24 cellular contexts compared by ENCODE assay signal in the genomic region with DNA sequence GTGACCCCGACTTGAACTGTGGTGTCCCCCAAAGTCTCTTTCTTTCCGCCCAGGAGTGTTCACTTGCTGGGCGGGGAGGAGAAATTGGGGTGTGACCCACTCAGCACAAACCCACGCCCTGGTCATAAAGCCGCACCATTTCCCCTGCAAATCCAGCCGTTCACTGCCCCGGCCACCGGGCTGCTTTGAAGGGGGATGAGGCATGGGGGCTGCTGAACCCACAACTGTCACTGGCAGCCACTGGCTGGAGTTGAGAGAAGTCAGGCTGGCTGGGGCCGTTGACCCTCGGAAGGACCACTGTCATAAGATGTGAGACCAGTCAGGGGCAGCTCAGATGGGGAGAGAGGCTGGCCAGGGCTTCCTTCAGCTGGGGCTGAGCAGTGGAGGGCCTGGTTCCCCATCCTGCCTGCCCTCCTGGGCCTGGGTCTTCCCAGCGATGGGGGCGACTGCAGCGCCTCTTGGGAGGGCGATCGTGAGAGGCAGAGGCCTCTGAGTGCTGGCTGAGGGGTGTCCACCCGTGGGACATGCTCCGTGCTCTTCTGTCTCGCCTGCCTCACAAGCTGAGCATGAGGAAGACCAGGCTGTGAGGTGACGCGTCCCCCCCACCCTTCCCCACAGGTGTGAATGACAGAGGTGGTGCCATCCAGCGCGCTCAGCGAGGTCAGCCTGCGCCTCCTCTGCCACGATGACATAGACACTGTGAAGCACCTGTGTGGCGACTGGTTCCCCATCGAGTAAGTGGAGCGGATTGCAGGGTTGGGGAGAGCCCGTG. TPM values are rescaled to one million over a fixed set of nuclear protein-coding genes. Genes with fewer than 3 reads are reported as not detected.
DNase-seq lines count a peak whose midpoint lies in the region; ATAC-seq and TF ChIP-seq lines count a peak whose summit lies in the region.
"Had no signal": no experiment of that assay in that cellular context is flagged by ENCODE, and none has a peak within 500 bp of the region (broad histone marks: within the 10 kb centered on the region; RNA-seq: fewer than 3 reads in every experiment).

No MANE protein-coding gene starts in this region.

- no peaks in the 10 kb centered on the region for H3K9me3 ChIP-seq in left ventricle myocardium inferior (replicated peaks)
- H3K9me3 ChIP-seq in gastrocnemius medialis: no peaks in the 10 kb centered on the region
- no peaks in the 10 kb centered on the region for H3K9me3 ChIP-seq in SJCRH30 (replicated peaks)
- H3K9me3 ChIP-seq: MG63, testis had no signal

- CTCF ChIA-PET in RWPE1 (lab: Yijun Ruan, JAX): no interaction called here

- no peak overlapping the region for H3K4me3 ChIP-seq in H7 (ENCODE audit: insufficient read depth, low read depth, low read length)
- H3K4me3 ChIP-seq in left ventricle myocardium inferior: no peak overlapping the region
- no peak overlapping the region for H3K4me3 ChIP-seq in gastrocnemius medialis
- no peak overlapping the region for H3K4me3 ChIP-seq in SJCRH30
- H3K4me3 ChIP-seq: coronary artery, GM23248, K562, lung, MG63, skin epidermis, testis had no signal

- no peak for ATAC-seq in gastrocnemius medialis
- no peak for ATAC-seq in GM18873 (IDR thresholded peaks at IDR 0.05; ENCODE audit: low FRiP score, unreplicated experiment)
- ATAC-seq: activated CD8-positive, alpha-beta T cell treated with anti-CD3 and anti-CD28 coated beads for 36 hours; K562 had no signal

- intact Hi-C loops in left ventricle myocardium inferior (cut with micrococcal nuclease) (no loop called here), gastrocnemius medialis (cut with DNase I; ENCODE audit: low total_unique reads) (no loop called here)

- H3K36me3 ChIP-seq in H7 (replicated peaks; ENCODE audit: control insufficient read depth, insufficient read depth, low read length) (peaks cover 2% of the 10 kb centered on the region), left ventricle myocardium inferior (peaks cover 35% of the 10 kb centered on the region), gastrocnemius medialis (peaks cover 0 to 8% of the 10 kb centered on the region in 2 donors), SJCRH30 (0 out of 2 replicates have a peak, but pooled peaks cover 4% of the 10 kb centered on the region)

- DNase-seq in H7: peak; percentile 50
- no peak for DNase-seq in RWPE1 (ENCODE audit: low spot score)
- DNase-seq in left ventricle myocardium inferior: no peak
- DNase-seq in gastrocnemius medialis: no peak
- no peak for DNase-seq in SJCRH30
- no peak for DNase-seq in cerebellum (ENCODE audit: low spot score)
- DNase-seq: activated CD4-positive, CD25-positive, alpha-beta regulatory T cell treated with anti-CD3 and anti-CD28 coated beads, Interleukin-2, amount 50 U/mL, for 72 hours; activated CD8-positive, alpha-beta T cell treated with anti-CD3 and anti-CD28 coated beads for 36 hours; brain microvascular endothelial cell; DMS 273 treated with DMSO at 0.1 percent for 48 hours; GM23248; islet precursor cell; MG63; NCI-H2081; NCI-H345; nucleus accumbens; stimulated activated CD4-positive, alpha-beta T cell treated with anti-CD3 and anti-CD28 coated beads, Interleukin-2, amount 100 ng/mL, for 24 hours; SW 1271; testis had no signal

- in situ Hi-C loops in gastrocnemius medialis (cut with MboI; ENCODE audit: low sequenced_read_pairs in 4 of 4): no loop called here

- no peak for TF ChIP-seq CTCF in RWPE1 (conservative IDR thresholded peaks at IDR 0.05; ENCODE audit: low read depth)
- no peak for TF ChIP-seq CTCF in left ventricle myocardium inferior (IDR thresholded peaks at IDR 0.05; ENCODE audit: borderline replicate concordance)
- no peak for TF ChIP-seq CTCF in gastrocnemius medialis (IDR thresholded peaks at IDR 0.05 in 4 of 5, conservative IDR thresholded peaks at IDR 0.05 in 1 of 5)

- H3K4me1 ChIP-seq in left ventricle myocardium inferior (peaks cover 72% of the 10 kb centered on the region), gastrocnemius medialis (peaks cover 20 to 33% of the 10 kb centered on the region in 2 donors), SJCRH30 (no peaks in the 10 kb centered on the region)

- H3K27me3 ChIP-seq in H7 (ENCODE audit: control insufficient read depth, insufficient read depth, low read length) (no peaks in the 10 kb centered on the region), left ventricle myocardium inferior (ENCODE audit: low read depth) (no peaks in the 10 kb centered on the region), gastrocnemius medialis (no peaks in the 10 kb centered on the region), SJCRH30 (no peaks in the 10 kb centered on the region)
- H3K27me3 ChIP-seq: brain microvascular endothelial cell, MG63, testis had no signal

- H3K27ac ChIP-seq in RWPE1 (0 out of 2 replicates have a peak overlapping the region, but pooled peaks have one; percentile 10), left ventricle myocardium inferior (replicated peaks) (peak overlapping the region; percentile 49), gastrocnemius medialis (peak overlapping the region in 3 of 4 donors; percentile 8 to 26 (median 21)), SJCRH30 (no peak overlapping the region)
- H3K27ac ChIP-seq: brain microvascular endothelial cell, coronary artery, GM23248, skin epidermis, testis had no signal

- TF ChIP-seq POLR2A in gastrocnemius medialis (IDR thresholded peaks at IDR 0.05): no peak

- POLR2A ChIA-PET in RWPE1 (lab: Yijun Ruan, JAX; ENCODE audit: low non-redundant PET): interaction anchor here (0.5 kb wide), 1 partner anchor 12 kb away, joined by 4 read pairs; no protein-coding TSS in a partner anchor

RNA-seq across cellular contexts. Expression of a gene that starts 19.5 kb away (rescaled TPM):
- not detected in 2 replicates for total RNA-seq in H7 (2014; rRNA removed; shearing (Covaris generic))
- total RNA-seq in left ventricle myocardium inferior (not detected), gastrocnemius medialis (not detected), cerebellum (not detected)
- total RNA-seq in SJCRH30 (2014; rRNA removed; shearing (Covaris generic)): not detected in 2 replicates
- total RNA-seq: activated CD8-positive, alpha-beta T cell treated with anti-CD3 and anti-CD28 coated beads for 36 hours; GM23248; K562; lung had no signal

RNA-seq across cellular contexts. Expression of a gene that starts 25.0 kb away (rescaled TPM):
- 8.5 and 11.9 TPM in 2 replicates for total RNA-seq in H7 (2014; rRNA removed; shearing (Covaris generic))
- 14.4 TPM for total RNA-seq in left ventricle myocardium inferior
- total RNA-seq in gastrocnemius medialis: 10 to 100 TPM in 3 of 4 donors, 1 to 10 TPM in 1; 8.2 to 24.3 (median 14.5) TPM
- 5.2 and 7.1 TPM in 2 replicates for total RNA-seq in SJCRH30 (2014; rRNA removed; shearing (Covaris generic))
- 24.6 TPM for total RNA-seq in cerebellum

RNA-seq across cellular contexts. Expression of a gene that starts 32.3 kb away (rescaled TPM):
- 11.0 and 12.6 TPM in 2 replicates for total RNA-seq in H7 (2014; rRNA removed; shearing (Covaris generic))
- total RNA-seq in left ventricle myocardium inferior (38.2 TPM), gastrocnemius medialis (10 to 100 TPM; 14.2 to 16.7 (median 15.4) TPM), cerebellum (12.5 TPM)
- total RNA-seq in SJCRH30 (2014; rRNA removed; shearing (Covaris generic)): 14.1 and 21.7 TPM in 2 replicates

RNA-seq across cellular contexts. Expression of a gene that starts 32.5 kb away (rescaled TPM):
- 1.5 and 1.9 TPM in 2 replicates for total RNA-seq in H7 (2014; rRNA removed; shearing (Covaris generic))
- total RNA-seq in left ventricle myocardium inferior: 1.7 TPM
- total RNA-seq in gastrocnemius medialis: 1 to 10 TPM in 1 of 4 donors, under 1 TPM in 3; 0.81 to 1.3 (median 0.96) TPM
- 2.9 and 3.0 TPM in 2 replicates for total RNA-seq in SJCRH30 (2014; rRNA removed; shearing (Covaris generic))
- total RNA-seq in cerebellum: 3.6 TPM
